In genomic region chr3:152865675-152866074, GRCh38 we compare ENCODE assay signal across 1 cellular context.
TF ChIP-seq lines count a peak whose summit lies in the region.

No MANE protein-coding gene starts in this region.

TF ChIP-seq in K562, 482 proteins besides CTCF, POLR2A, EP300 and RAD21 (continued from another document):
- no peak for TF ChIP-seq ZNF224 (CRISPR knock-in tag; IDR thresholded peaks at IDR 0.05)
- TF ChIP-seq NCOA2 (IDR thresholded peaks at IDR 0.05; ENCODE audit: partially characterized antibody in 2 of 2) = no peak
- TF ChIP-seq KDM4B (IDR thresholded peaks at IDR 0.05; ENCODE audit: borderline replicate concordance in 2 of 2, low read depth in 1 of 2) = no peak
- TF ChIP-seq ETV5 (CRISPR knock-in tag; IDR thresholded peaks at IDR 0.05; ENCODE audit: low read depth) = no peak
- TF ChIP-seq ZFP36 (IDR thresholded peaks at IDR 0.05; ENCODE audit: low read depth, low read length, partially characterized antibody) = no peak
- no peak for TF ChIP-seq ATF1 (CRISPR knock-in tag; IDR thresholded peaks at IDR 0.05)
- no peak for TF ChIP-seq ATF1 (tag; IDR thresholded peaks at IDR 0.05)
